In the genomic region with DNA sequence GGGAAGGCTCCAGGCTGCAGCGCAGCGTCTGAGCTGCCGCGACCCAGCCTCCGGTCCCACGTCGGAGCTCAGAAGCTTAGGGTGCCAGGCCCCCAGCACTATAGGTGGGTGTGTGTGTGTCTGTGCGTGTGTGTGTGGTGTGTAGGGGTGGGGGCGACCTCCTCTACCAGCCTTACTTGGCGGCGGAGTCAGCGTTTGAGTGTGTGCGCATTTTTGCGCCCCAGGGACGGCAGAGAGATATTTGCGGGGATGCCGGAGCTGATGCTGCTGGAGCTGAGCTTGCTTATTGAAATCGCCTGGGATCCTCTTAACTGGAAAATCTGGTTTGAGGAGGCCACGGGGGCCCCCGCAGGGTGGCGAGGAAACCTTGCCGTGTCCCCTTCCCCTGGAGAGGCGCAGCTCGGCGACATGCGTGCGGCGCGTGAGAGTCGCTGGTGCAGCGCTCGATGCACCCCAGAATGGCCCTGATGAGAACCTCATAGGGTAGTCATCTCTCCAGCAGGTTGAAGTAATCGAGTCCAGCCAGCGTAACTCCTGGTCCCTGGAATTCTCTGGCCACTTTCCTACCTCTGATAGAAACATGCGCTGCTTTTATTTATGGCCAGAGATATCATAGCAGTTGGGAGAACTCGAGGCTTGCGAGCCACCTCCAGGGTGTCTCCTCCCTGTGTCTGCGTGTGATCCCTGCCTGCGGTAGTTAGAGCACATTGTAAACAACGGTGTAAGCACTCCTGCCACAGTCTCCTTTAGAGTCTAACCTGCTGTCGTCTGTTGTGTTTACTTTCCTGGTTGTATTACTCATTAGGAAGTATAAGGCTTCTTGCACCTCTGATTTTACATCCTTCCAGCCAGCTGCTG, we compare ENCODE assay signal across 9 cellular contexts. TPM values are rescaled to one million over a fixed set of nuclear protein-coding genes. Genes with fewer than 3 reads are reported as not detected.
DNase-seq lines count a peak whose midpoint lies in the region; ATAC-seq and TF ChIP-seq lines count a peak whose summit lies in the region.
"Had no signal": no experiment of that assay in that cellular context is flagged by ENCODE, and none has a peak within 500 bp of the region (broad histone marks: within the 10 kb centered on the region; RNA-seq: fewer than 3 reads in every experiment).

No MANE protein-coding gene starts in this region.

- H3K4me3 ChIP-seq in BE2C (ENCODE audit: low read depth, low read length), result peak overlapping the region; percentile 43
- peak overlapping the region; percentile 82 for H3K4me3 ChIP-seq in ectodermal cell (ENCODE audit: insufficient read depth, low read depth, low read length)
- peak overlapping the region; percentile 47 to 53 for H3K4me3 ChIP-seq in mucosa of rectum (ENCODE audit: low read length in 2 of 2)

- no peak for ATAC-seq in HG03520 (IDR thresholded peaks at IDR 0.05; ENCODE audit: unreplicated experiment)
- ATAC-seq in activated naive CD8-positive, alpha-beta T cell treated with anti-CD3 and anti-CD28 coated beads, Interleukin-2, amount 50 U/mL, for 24 hours, result no peak

- no peak overlapping the region for H3K27ac Mint-ChIP-seq in activated naive CD8-positive, alpha-beta T cell treated with anti-CD3 and anti-CD28 coated beads, Interleukin-2, amount 50 U/mL, for 24 hours
- H3K27ac Mint-ChIP-seq: memory B cell had no signal

- H3K4me1 ChIP-seq in BE2C (no peaks in the 10 kb centered on the region), ectodermal cell (ENCODE audit: control insufficient read depth, insufficient read depth, low read length) (peaks cover 8% of the 10 kb centered on the region), mucosa of rectum (ENCODE audit: control insufficient read depth in 2 of 2, insufficient read depth in 2 of 2, low read length in 2 of 2) (no peaks in the 10 kb centered on the region)

- WGBS in ectodermal cell, 2 experiments, result 0% methylated on average over 41 of the region's 41 CpGs

- TF ChIP-seq CTCF in BE2C (IDR thresholded peaks at IDR 0.05; ENCODE audit: low read depth, low read length), result no peak

- H3K27ac ChIP-seq in ectodermal cell (ENCODE audit: insufficient read depth, low read depth, low read length, poor library complexity, severe bottlenecking) (no peak overlapping the region), mucosa of rectum (ENCODE audit: low read depth in 2 of 2, low read length in 2 of 2) (no peak overlapping the region)

- no peaks in the 10 kb centered on the region for H3K4me1 Mint-ChIP-seq in activated naive CD8-positive, alpha-beta T cell treated with anti-CD3 and anti-CD28 coated beads, Interleukin-2, amount 50 U/mL, for 24 hours
- H3K4me1 Mint-ChIP-seq: memory B cell had no signal

- DNase-seq in BE2C (peak; percentile 6), NCI-H2029 (lab: John Stamatoyannopoulos, UW) (peak; percentile 19), NCI-H226 (no peak), UCSD-AML1 (lab: John Stamatoyannopoulos, UW; ENCODE audit: unreplicated experiment) (no peak)
- DNase-seq in activated naive CD8-positive, alpha-beta T cell treated with anti-CD3 and anti-CD28 coated beads, Interleukin-2, amount 50 U/mL, for 24 hours, result no peak

- H3K36me3 ChIP-seq in BE2C (no peaks in the 10 kb centered on the region), ectodermal cell (ENCODE audit: control insufficient read depth, insufficient read depth, low read length) (no peaks in the 10 kb centered on the region), mucosa of rectum (ENCODE audit: control insufficient read depth in 2 of 2, insufficient read depth in 2 of 2, low read length in 2 of 2) (no peaks in the 10 kb centered on the region)

- H3K27me3 ChIP-seq in BE2C (peaks cover 53% of the 10 kb centered on the region), ectodermal cell (ENCODE audit: control insufficient read depth, insufficient read depth, low read length, poor library complexity, severe bottlenecking) (peaks cover 44% of the 10 kb centered on the region), mucosa of rectum (ENCODE audit: control insufficient read depth in 2 of 2, insufficient read depth in 2 of 2, low read length in 2 of 2) (peaks cover 6 to 19% of the 10 kb centered on the region in 2 donors)

- H3K27me3 Mint-ChIP-seq in activated naive CD8-positive, alpha-beta T cell treated with anti-CD3 and anti-CD28 coated beads, Interleukin-2, amount 50 U/mL, for 24 hours, result peaks cover 48% of the 10 kb centered on the region

- peak overlapping the region in 1 of 2 donors; percentile 2 for H3K9ac ChIP-seq in mucosa of rectum (ENCODE audit: low read depth in 1 of 2, low read length in 2 of 2)

- peaks cover 2% of the 10 kb centered on the region for H3K36me3 Mint-ChIP-seq in activated naive CD8-positive, alpha-beta T cell treated with anti-CD3 and anti-CD28 coated beads, Interleukin-2, amount 50 U/mL, for 24 hours (ENCODE audit: low read depth)

- no peak overlapping the region for H3K4me3 Mint-ChIP-seq in activated naive CD8-positive, alpha-beta T cell treated with anti-CD3 and anti-CD28 coated beads, Interleukin-2, amount 50 U/mL, for 24 hours
- H3K4me3 Mint-ChIP-seq: memory B cell had no signal

- H3K9me3 ChIP-seq in BE2C, result no peaks in the 10 kb centered on the region
- H3K9me3 ChIP-seq in ectodermal cell (ENCODE audit: control insufficient read depth, low read length), result no peaks in the 10 kb centered on the region
- no peaks in the 10 kb centered on the region for H3K9me3 ChIP-seq in mucosa of rectum (ENCODE audit: control insufficient read depth in 2 of 2, low read length in 2 of 2)

- no peaks in the 10 kb centered on the region for H3K9me3 Mint-ChIP-seq in activated naive CD8-positive, alpha-beta T cell treated with anti-CD3 and anti-CD28 coated beads, Interleukin-2, amount 50 U/mL, for 24 hours

RNA-seq across cellular contexts. Expression of a gene that starts 2.7 kb away (rescaled TPM):
- 1.0 TPM for polyA plus RNA-seq in BE2C (2012; ENCODE audit: insufficient read depth, insufficient read length, low read depth)
- polyA plus RNA-seq in ectodermal cell (2013, experiment 1 of 4), result 25.5 TPM
- 31.5 TPM for polyA plus RNA-seq in ectodermal cell (2013, experiment 2 of 4)
- polyA plus RNA-seq in ectodermal cell (2013, experiment 3 of 4), result 21.0 TPM
- 23.8 TPM for polyA plus RNA-seq in ectodermal cell (2013, experiment 4 of 4)

Comparison
In these comparisons a context has a peak if more than half of its experiments do, and no peak if none do; other contexts are left out.
1. DNase-seq: peak in BE2C (single experiment) and NCI-H2029 (single experiment); none in NCI-H226 (single experiment), UCSD-AML1 (single experiment) and activated naive CD8-positive, alpha-beta T cell treated with anti-CD3 and anti-CD28 coated beads, Interleukin-2, amount 50 U/mL, for 24 hours (single experiment).
2. Peak in every context shown above with its lines, with median percentiles within 50 percentile points of each other: H3K4me3 ChIP-seq.